Comparison of ENCODE assay signal across 22 cellular contexts in the genomic region with DNA sequence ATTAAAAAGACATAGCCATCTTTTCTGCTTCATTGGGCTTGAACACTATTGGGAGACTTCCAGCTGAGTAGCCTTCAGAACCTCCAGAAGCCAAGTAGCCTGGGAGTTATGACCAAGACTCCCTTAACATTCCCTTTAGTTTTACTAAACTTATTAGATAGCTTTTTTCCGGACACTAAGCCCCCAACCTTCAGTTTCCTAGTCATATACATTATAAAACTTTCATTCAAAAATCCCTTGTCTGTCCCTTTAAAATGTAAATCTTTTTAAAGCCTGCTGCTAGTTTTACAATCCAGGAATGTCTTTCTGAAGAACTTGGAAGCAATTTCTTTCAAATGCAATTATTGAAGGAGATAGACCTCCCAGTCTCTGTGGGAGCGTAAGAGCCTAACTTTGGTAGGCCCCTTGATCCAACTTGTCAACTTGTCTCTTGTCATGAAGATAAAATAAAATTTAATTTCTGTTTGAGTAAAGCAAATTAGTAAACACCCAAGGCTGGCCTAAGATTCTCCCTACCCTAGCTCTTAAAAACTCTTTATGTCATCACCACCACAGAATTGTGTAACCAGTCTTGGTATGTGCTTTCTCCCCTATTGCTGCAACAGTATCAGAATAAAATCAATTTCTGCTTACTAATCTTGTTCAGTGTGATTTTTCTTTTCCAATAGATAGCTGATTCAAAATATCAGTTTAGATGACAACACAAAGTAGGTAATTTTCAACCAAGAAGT.
A peak's percentile ranks its signal among the peaks of the same experiment; 100 is the strongest.
DNase-seq lines count a peak whose midpoint lies in the region; ATAC-seq and TF ChIP-seq lines count a peak whose summit lies in the region.
"Had no signal": no experiment of that assay in that cellular context is flagged by ENCODE, and none has a peak within 500 bp of the region (broad histone marks: within the 10 kb centered on the region; RNA-seq: fewer than 3 reads in every experiment).

No MANE protein-coding gene starts in this region.

- no peak overlapping the region for H3K18ac ChIP-seq in H9 (ENCODE audit: insufficient read length, low read depth, low read length)

- DNase-seq in H9 = no peak
- peak; percentile 73 for DNase-seq in MV-4-11 (lab: John Stamatoyannopoulos, UW)
- peak; percentile 76 for DNase-seq in adipocyte (ENCODE audit: low read depth)
- no peak for DNase-seq in nephron progenitor cell
- no peak for DNase-seq in activated CD8-positive, alpha-beta T cell treated with anti-CD3 and anti-CD28 coated beads for 36 hours
- DNase-seq: activated CD4-positive, alpha-beta T cell treated with anti-CD3 and anti-CD28 coated beads for 1 hour; adrenal gland; caudate nucleus; CD8-positive, alpha-beta memory T cell; kidney; MG63; NCI-H2029 treated with DMSO at 0.1 percent for 48 hours; Right ventricle myocardium superior; stimulated activated CD8-positive, alpha-beta memory T cell treated with anti-CD3 and anti-CD28 coated beads, Interleukin-4, amount 100 ng/mL, for 48 hours had no signal

- no peak for TF ChIP-seq CTCF in H9 (conservative IDR thresholded peaks at IDR 0.05)
- no peak for TF ChIP-seq CTCF in nephron progenitor cell (IDR thresholded peaks at IDR 0.05)
- TF ChIP-seq CTCF in activated CD8-positive, alpha-beta T cell treated with anti-CD3 and anti-CD28 coated beads for 36 hours (IDR thresholded peaks at IDR 0.05) = no peak

- H3K27ac ChIP-seq in H9 (ENCODE audit: insufficient read length, low read depth, low read length) = peak overlapping the region; percentile 45
- peak overlapping the region; percentile 55 for H3K27ac ChIP-seq in iPS-20b (ENCODE audit: low read length)
- H3K27ac ChIP-seq: adrenal gland, skin epidermis, suprapubic skin had no signal

- no peaks in the 10 kb centered on the region for H3K27me3 ChIP-seq in H9 (ENCODE audit: insufficient read depth, low read length)
- H3K27me3 ChIP-seq in adipocyte (replicated peaks; ENCODE audit: control insufficient read depth, insufficient read depth, low read length) = no peaks in the 10 kb centered on the region
- H3K27me3 ChIP-seq in iPS-20b (ENCODE audit: insufficient read depth, low read length) = no peaks in the 10 kb centered on the region
- H3K27me3 ChIP-seq: adrenal gland, MG63, suprapubic skin had no signal

- H3K4me1 ChIP-seq in H9 (ENCODE audit: insufficient read depth, low read length) = peaks cover 9% of the 10 kb centered on the region
- H3K4me1 ChIP-seq in adipocyte (ENCODE audit: control insufficient read depth, insufficient read depth, low read length) = no peaks in the 10 kb centered on the region
- peaks cover 26% of the 10 kb centered on the region; the same call in 1 of the 2 replicates for H3K4me1 ChIP-seq in iPS-20b (ENCODE audit: insufficient read depth, low read length)
- H3K4me1 ChIP-seq: adrenal gland, suprapubic skin had no signal

- H3K9me3 ChIP-seq in H9 (ENCODE audit: control insufficient read depth, low read depth, low read length) (no peaks in the 10 kb centered on the region), adipocyte (ENCODE audit: control insufficient read depth, low read length) (peaks cover 1% of the 10 kb centered on the region), iPS-20b (ENCODE audit: insufficient read depth, low read depth, low read length) (peaks cover 5% of the 10 kb centered on the region)
- H3K9me3 ChIP-seq: adrenal gland, MG63, suprapubic skin had no signal

- H3K36me3 Mint-ChIP-seq in H9 (ENCODE audit: insufficient read depth in 1 of 3, low read depth in 3 of 3) = peaks cover 3 to 9% (median 6%) of the 10 kb centered on the region in 3 experiments
- H3K36me3 Mint-ChIP-seq in nephron progenitor cell (ENCODE audit: low read depth) = no peaks in the 10 kb centered on the region
- H3K36me3 Mint-ChIP-seq in activated CD8-positive, alpha-beta T cell treated with anti-CD3 and anti-CD28 coated beads for 36 hours (ENCODE audit: low read depth) = no peaks in the 10 kb centered on the region
- H3K36me3 Mint-ChIP-seq: CD8-positive, alpha-beta memory T cell had no signal

- H3K27me3 Mint-ChIP-seq in H9 (ENCODE audit: low read depth) (peaks cover 11% of the 10 kb centered on the region), nephron progenitor cell (ENCODE audit: low read depth, poor library complexity) (peaks cover 2% of the 10 kb centered on the region)
- no peaks in the 10 kb centered on the region for H3K27me3 Mint-ChIP-seq in activated CD8-positive, alpha-beta T cell treated with anti-CD3 and anti-CD28 coated beads for 36 hours
- H3K27me3 Mint-ChIP-seq: CD8-positive, alpha-beta memory T cell; natural killer cell treated with Interleukin-12 subunit alpha and Interleukin-12 subunit beta and Interleukin-15 and Interleukin-18, amount 100 ng/mL, for 72 hours; progenitor cell of endocrine pancreas had no signal

- H2BK120ac ChIP-seq in H9 (ENCODE audit: low read depth, low read length, poor library complexity, severe bottlenecking) = no peak overlapping the region

- CTCF ChIA-PET in activated CD8-positive, alpha-beta T cell treated with anti-CD3 and anti-CD28 coated beads for 36 hours (lab: Charles Lee) = no interaction called here

- H3K9ac ChIP-seq in H9 (ENCODE audit: extremely low read depth, insufficient read length, low read length) (no peak overlapping the region), adipocyte (ENCODE audit: low read length) (no peak overlapping the region), iPS-20b (ENCODE audit: low read depth, low read length) (no peak overlapping the region; the same call in 1 of the 2 replicates)

- WGBS in H9 (ENCODE audit: extremely low coverage, insufficient read length, low lambda C conversion rate) = no CpG with 5 or more reads among the region's 2 CpGs

- intact Hi-C loops in activated CD8-positive, alpha-beta T cell treated with anti-CD3 and anti-CD28 coated beads for 36 hours (cut with micrococcal nuclease) = no loop called here

- ATAC-seq in GM21825 (IDR thresholded peaks at IDR 0.05; ENCODE audit: unreplicated experiment) (no peak), GM18861 (IDR thresholded peaks at IDR 0.05; ENCODE audit: unreplicated experiment) (no peak)
- no peak for ATAC-seq in activated CD8-positive, alpha-beta T cell treated with anti-CD3 and anti-CD28 coated beads for 36 hours
- ATAC-seq: natural killer cell treated with Interleukin-12 subunit alpha and Interleukin-12 subunit beta and Interleukin-15 and Interleukin-18, amount 100 ng/mL, for 72 hours had no signal

- H3K27ac Mint-ChIP-seq in H9 = peak overlapping the region in 2 of 3 experiments; percentile 13 to 90; a peak in 3 of 7 replicates
- no peak overlapping the region for H3K27ac Mint-ChIP-seq in nephron progenitor cell
- H3K27ac Mint-ChIP-seq in activated CD8-positive, alpha-beta T cell treated with anti-CD3 and anti-CD28 coated beads for 36 hours = no peak overlapping the region
- H3K27ac Mint-ChIP-seq: activated T-helper 2 cell treated with anti-CD3 and anti-CD28 coated beads, Interferon-gamma antibody, Interleukin-2, Interleukin-4, amounts not matched to agents 10 μg/mL and 5 μg/mL and 100 μg/mL, durations not matched to agents 14 hours and 24 hours and 36 hours; CD8-positive, alpha-beta memory T cell; natural killer cell treated with Interleukin-12 subunit alpha and Interleukin-12 subunit beta and Interleukin-15 and Interleukin-18, amount 100 ng/mL, for 72 hours; progenitor cell of endocrine pancreas had no signal

- peak overlapping the region; percentile 34 for H3K4me2 ChIP-seq in H9 (ENCODE audit: insufficient read depth, insufficient read length, low read length)

- H4K91ac ChIP-seq in H9 (ENCODE audit: insufficient read length, low read depth, low read length) = no peak overlapping the region

- no peak overlapping the region for H2BK20ac ChIP-seq in H9 (ENCODE audit: low read depth, low read length, poor library complexity, severe bottlenecking)

- no peak overlapping the region for H2AFZ ChIP-seq in H9 (ENCODE audit: low read length)

- no peak overlapping the region for H3K4me3 ChIP-seq in adipocyte (ENCODE audit: low read length)
- peak overlapping the region; percentile 31; the same call in 1 of the 2 replicates for H3K4me3 ChIP-seq in iPS-20b (ENCODE audit: low read length)
- H3K4me3 ChIP-seq: adrenal gland, MG63, skin epidermis, suprapubic skin had no signal

- H3K4me3 Mint-ChIP-seq in H9 = peak overlapping the region in 1 of 2 experiments; percentile 13; a peak in 1 of 5 replicates
- no peak overlapping the region for H3K4me3 Mint-ChIP-seq in nephron progenitor cell
- H3K4me3 Mint-ChIP-seq in activated CD8-positive, alpha-beta T cell treated with anti-CD3 and anti-CD28 coated beads for 36 hours = no peak overlapping the region
- H3K4me3 Mint-ChIP-seq: CD8-positive, alpha-beta memory T cell; natural killer cell treated with Interleukin-12 subunit alpha and Interleukin-12 subunit beta and Interleukin-15 and Interleukin-18, amount 100 ng/mL, for 72 hours had no signal

- H3T11ph ChIP-seq in H9 (ENCODE audit: low read length) = no peak overlapping the region

- no peak overlapping the region for H3K4ac ChIP-seq in H9 (ENCODE audit: low read depth, low read length)

- H3K36me3 ChIP-seq in adipocyte (ENCODE audit: control insufficient read depth, insufficient read depth, low read length, severe bottlenecking) = no peaks in the 10 kb centered on the region
- no peaks in the 10 kb centered on the region for H3K36me3 ChIP-seq in iPS-20b (ENCODE audit: insufficient read depth, low read depth, low read length)
- H3K36me3 ChIP-seq: adrenal gland, MG63, suprapubic skin had no signal

- H4K8ac ChIP-seq in H9 (replicated peaks; ENCODE audit: insufficient read length, low read depth, low read length) = no peak overlapping the region

- H3K23me2 ChIP-seq in H9 (ENCODE audit: insufficient read length, low read depth, low read length, poor library complexity, severe bottlenecking) = no peaks in the 10 kb centered on the region

- H3K9me3 Mint-ChIP-seq in H9 = peaks cover 8 to 10% of the 10 kb centered on the region in 2 experiments; a peak in 4 of 5 replicates
- H3K9me3 Mint-ChIP-seq in nephron progenitor cell = no peaks in the 10 kb centered on the region
- H3K9me3 Mint-ChIP-seq in activated CD8-positive, alpha-beta T cell treated with anti-CD3 and anti-CD28 coated beads for 36 hours = peaks cover 2% of the 10 kb centered on the region

- H3K79me1 ChIP-seq in H9 (ENCODE audit: insufficient read depth, low read depth, low read length, poor library complexity, severe bottlenecking) = no peaks in the 10 kb centered on the region

- H4K5ac ChIP-seq in H9 (ENCODE audit: insufficient read length, low read depth, low read length) = no peak overlapping the region

- no peak overlapping the region for H3K14ac ChIP-seq in H9 (ENCODE audit: insufficient read depth, low read length)

- no peak overlapping the region for H3K23ac ChIP-seq in H9 (ENCODE audit: insufficient read length, low read depth, low read length)

- H4K20me1 ChIP-seq in H9 (ENCODE audit: control insufficient read depth, insufficient read depth, insufficient read length) = no peaks in the 10 kb centered on the region

- POLR2A ChIA-PET in activated CD8-positive, alpha-beta T cell treated with anti-CD3 and anti-CD28 coated beads for 36 hours (lab: Charles Lee) = no interaction called here

- no peak overlapping the region for H3K56ac ChIP-seq in H9 (ENCODE audit: insufficient read length, low read depth, low read length)

- no peak overlapping the region for H2BK12ac ChIP-seq in H9 (ENCODE audit: insufficient read length, low read depth, low read length)

- no peak overlapping the region for H2AK5ac ChIP-seq in H9 (ENCODE audit: insufficient read length, low read length)

- H2BK15ac ChIP-seq in H9 (ENCODE audit: low read depth, low read length) = no peak overlapping the region

- H3K79me2 ChIP-seq in H9 (ENCODE audit: insufficient read depth, low read length) = no peaks in the 10 kb centered on the region

- no peak overlapping the region for H2BK5ac ChIP-seq in H9 (ENCODE audit: insufficient read length, low read length)

- H3K4me1 Mint-ChIP-seq in H9 = peaks cover 30 to 38% of the 10 kb centered on the region in 2 experiments
- H3K4me1 Mint-ChIP-seq in nephron progenitor cell = no peaks in the 10 kb centered on the region
- no peaks in the 10 kb centered on the region for H3K4me1 Mint-ChIP-seq in activated CD8-positive, alpha-beta T cell treated with anti-CD3 and anti-CD28 coated beads for 36 hours (ENCODE audit: low read depth)
- H3K4me1 Mint-ChIP-seq: CD8-positive, alpha-beta memory T cell had no signal

Comparison
In these comparisons a context has a peak if more than half of its experiments do, and no peak if none do; other contexts are left out.
1. DNase-seq: peak in MV-4-11 (single experiment) and adipocyte (single experiment); none in H9 (single experiment), nephron progenitor cell (single experiment) and activated CD8-positive, alpha-beta T cell treated with anti-CD3 and anti-CD28 coated beads for 36 hours (single experiment).
2. H3K27ac Mint-ChIP-seq: peak in H9 (2 of 3); none in nephron progenitor cell (single experiment) and activated CD8-positive, alpha-beta T cell treated with anti-CD3 and anti-CD28 coated beads for 36 hours (single experiment).